Comparison of ENCODE assay signal across 11 cellular contexts in genomic region chr7:50634378-50634777, GRCh38.
"Had no signal": no experiment of that assay in that cellular context is flagged by ENCODE, and none has a peak within 500 bp of the region (broad histone marks: within the 10 kb centered on the region; RNA-seq: fewer than 3 reads in every experiment).

No MANE protein-coding gene starts in this region.

- H3K36me3 ChIP-seq: HAP-1 had no signal

- H3K4me2 ChIP-seq: GM23338 had no signal

- H3K27ac ChIP-seq: GM23248 had no signal

- H3K27ac Mint-ChIP-seq: GM23338, H9, HFFc6 had no signal

- H3K9ac ChIP-seq: GM23248 had no signal

- H3K9me3 ChIP-seq: HAP-1 had no signal

- H3K4me3 Mint-ChIP-seq: GM23338, H9, HFFc6 had no signal

- H3K4me3 ChIP-seq: GM23248, GM23338, HAP-1 had no signal

- H2AFZ ChIP-seq: GM23248, GM23338 had no signal

- ATAC-seq: GM23338, HCT116 had no signal

- DNase-seq: GM23248, GOT3, H7, H9, HCEC 1CT, HFFc6 had no signal

- FAIRE-seq: H1, H54 had no signal
